Comparison of ENCODE assay signal across 8 cellular contexts in genomic region chr14:72476657-72477499, GRCh38.
DNase-seq lines count a peak whose midpoint lies in the region; ATAC-seq, FAIRE-seq and TF ChIP-seq lines count a peak whose summit lies in the region.

No MANE protein-coding gene starts in this region.

- DNase-seq in activated naive CD4-positive, alpha-beta T cell treated with Interleukin-2 at 50 U/mL for 16 hours = peak; percentile 66
- DNase-seq in activated naive CD4-positive, alpha-beta T cell (lab: John Stamatoyannopoulos, UW) = no peak
- DNase-seq in SK-N-MC (ENCODE audit: low read depth, low spot score) (peak; percentile 37), astrocyte (ENCODE audit: low read depth) (peak; percentile 88), medulla oblongata (ENCODE audit: extremely low spot score) (peak; percentile 23), HUDEP-2 (lab: John Stamatoyannopoulos, UW; ENCODE audit: unreplicated experiment in 76 of 76) (no peak)
- DNase-seq in stimulated activated naive CD8-positive, alpha-beta T cell treated with anti-CD3 and anti-CD28 coated beads, Interleukin-15, Interleukin-2, amounts not matched to agents 100 U/mL and 50 U/mL, for 24 hours = peak; percentile 64

- no peaks in the 10 kb centered on the region for H3K27me3 Mint-ChIP-seq in astrocyte (ENCODE audit: low read depth, unreplicated experiment)

- H2AFZ ChIP-seq in astrocyte (ENCODE audit: low read depth, low read length) = no peak overlapping the region

- peak overlapping the region; percentile 67 for H3K4me2 ChIP-seq in astrocyte (ENCODE audit: low read length)

- peaks cover 10% of the 10 kb centered on the region for H3K4me1 ChIP-seq in astrocyte (ENCODE audit: insufficient read depth, low read length)

- no peaks in the 10 kb centered on the region for H3K9me3 ChIP-seq in SK-N-MC (ENCODE audit: low read depth, low read length)
- H3K9me3 ChIP-seq in astrocyte (ENCODE audit: insufficient read depth, low read depth, low read length) = no peaks in the 10 kb centered on the region

- H3K9ac ChIP-seq in SK-N-MC (ENCODE audit: insufficient read length) (no peak overlapping the region), astrocyte (ENCODE audit: low read length) (no peak overlapping the region)

- ATAC-seq in HG03095 (IDR thresholded peaks at IDR 0.05; ENCODE audit: unreplicated experiment) = peak; percentile 86
- peak; percentile 97 for ATAC-seq in stimulated activated naive CD8-positive, alpha-beta T cell treated with anti-CD3 and anti-CD28 coated beads, Interleukin-15, Interleukin-2, amounts not matched to agents 100 U/mL and 50 U/mL, for 24 hours

- H3K4me3 Mint-ChIP-seq in astrocyte (ENCODE audit: unreplicated experiment) = no peak overlapping the region

- H4K20me1 ChIP-seq in astrocyte (ENCODE audit: insufficient read depth, low read length) = no peaks in the 10 kb centered on the region

- no peaks in the 10 kb centered on the region for H3K36me3 Mint-ChIP-seq in astrocyte (ENCODE audit: low read depth, unreplicated experiment)

- no peak for FAIRE-seq in astrocyte (lab: Jason Lieb, UNC)

- peaks cover 31% of the 10 kb centered on the region for H3K4me1 Mint-ChIP-seq in astrocyte (ENCODE audit: low read depth, unreplicated experiment)

- TF ChIP-seq CTCF in astrocyte (IDR thresholded peaks at IDR 0.05; ENCODE audit: insufficient read depth, low read depth, low read length) = no peak

- H3K9me3 Mint-ChIP-seq in astrocyte (ENCODE audit: unreplicated experiment) = peaks cover 2% of the 10 kb centered on the region

- H3K36me3 ChIP-seq in SK-N-MC (ENCODE audit: insufficient read depth, low read length) = no peaks in the 10 kb centered on the region
- H3K36me3 ChIP-seq in astrocyte (ENCODE audit: insufficient read depth, low read length) = no peaks in the 10 kb centered on the region

- no peak overlapping the region for H3K4me3 ChIP-seq in SK-N-MC
- H3K4me3 ChIP-seq in astrocyte (ENCODE audit: insufficient read depth, low read depth, low read length) = peak overlapping the region; percentile 20

- H3K27ac Mint-ChIP-seq in astrocyte (ENCODE audit: unreplicated experiment) = peak overlapping the region; percentile 86

- H3K27me3 ChIP-seq in astrocyte (ENCODE audit: insufficient read depth, low read length) = peaks cover 10% of the 10 kb centered on the region

- no peaks in the 10 kb centered on the region for H3K79me2 ChIP-seq in astrocyte (ENCODE audit: insufficient read depth, low read length)

- H3K27ac ChIP-seq in SK-N-MC (no peak overlapping the region), astrocyte (ENCODE audit: low read depth, low read length) (peak overlapping the region; percentile 51)

Comparison
In these comparisons a context has a peak if more than half of its experiments do, and no peak if none do; other contexts are left out.
1. DNase-seq: peak in activated naive CD4-positive, alpha-beta T cell treated with Interleukin-2 at 50 U/mL for 16 hours (single experiment), SK-N-MC (single experiment), astrocyte (single experiment), medulla oblongata (single experiment) and stimulated activated naive CD8-positive, alpha-beta T cell treated with anti-CD3 and anti-CD28 coated beads, Interleukin-15, Interleukin-2, amounts not matched to agents 100 U/mL and 50 U/mL, for 24 hours (single experiment); none in activated naive CD4-positive, alpha-beta T cell (0 of 4) and HUDEP-2 (0 of 76).